ENCODE assay signal across 23 cellular contexts in genomic region chr9:135739271-135740220, GRCh38. TPM values are rescaled to one million over a fixed set of nuclear protein-coding genes. Genes with fewer than 3 reads are reported as not detected.
"Had no signal": no experiment of that assay in that cellular context is flagged by ENCODE, and none has a peak within 500 bp of the region (broad histone marks: within the 10 kb centered on the region; RNA-seq: fewer than 3 reads in every experiment).

No MANE protein-coding gene starts in this region.

- H3K36me3 ChIP-seq: SJCRH30 had no signal

- H3K4me3 ChIP-seq: SJCRH30, SK-N-MC had no signal

- H3K9me3 ChIP-seq: SJCRH30 had no signal

- H3K27ac ChIP-seq: HL-60, SJCRH30, SK-N-MC had no signal

- H3K4me1 ChIP-seq: SJCRH30 had no signal

- FAIRE-seq: HTR-8/SVneo, RCC 7860 had no signal

- DNase-seq: KBM-7, MV-4-11, NCI-H1048, NCI-H1105, NCI-H1417, NCI-H1436 treated with DMSO at 0.1 percent for 48 hours, NCI-H1694, NCI-H187 treated with DMSO at 0.1 percent for 48 hours, NCI-H2029 treated with DMSO at 0.1 percent for 48 hours, NCI-H2171 treated with DMSO at 0.1 percent for 48 hours, NCI-H345, NCI-H446 treated with DMSO at 0.1 percent for 48 hours, NCI-H510A treated with DMSO at 0.1 percent for 48 hours, NCI-H526, Right ventricle myocardium superior, RPMI8226, SJCRH30 had no signal

RNA-seq across cellular contexts. Expression of gene KCNT1, which starts 37.6 kb away (rescaled TPM):
- total RNA-seq: LHCN-M2, MCF 10A had no signal

RNA-seq across cellular contexts. Expression of gene SOHLH1, which starts 40.3 kb away (rescaled TPM):
- total RNA-seq: LHCN-M2, MCF 10A, Right ventricle myocardium superior had no signal
